15 cellular contexts compared by ENCODE assay signal in genomic region chr2:228593992-228594391, GRCh38.
A peak's percentile ranks its signal among the peaks of the same experiment; 100 is the strongest.
DNase-seq lines count a peak whose midpoint lies in the region; ATAC-seq and TF ChIP-seq lines count a peak whose summit lies in the region.
"Had no signal": no experiment of that assay in that cellular context is flagged by ENCODE, and none has a peak within 500 bp of the region (broad histone marks: within the 10 kb centered on the region; RNA-seq: fewer than 3 reads in every experiment).

No MANE protein-coding gene starts in this region.

- no peak for ATAC-seq in HG02571 (IDR thresholded peaks at IDR 0.05; ENCODE audit: unreplicated experiment)
- ATAC-seq: CD8-positive, alpha-beta T cell; GM23338 had no signal

- H3K4me2 ChIP-seq in Karpas-422 (ENCODE audit: low read depth, low read length, poor library complexity, severe bottlenecking): peak overlapping the region; percentile 46
- H3K4me2 ChIP-seq in hepatocyte: peak overlapping the region; percentile 48
- H3K4me2 ChIP-seq: BLaER1 treated with 17β-estradiol and CSF1 and Interleukin-3, amounts not matched to agents 10 nM and 100 nM; GM23338 had no signal

- WGBS in hepatocyte (ENCODE audit: low lambda C conversion rate, missing lambda C conversion rate): 55% methylated on average over 2 of the region's 2 CpGs

- H3K79me2 ChIP-seq in Karpas-422 (ENCODE audit: low read length): no peaks in the 10 kb centered on the region
- no peaks in the 10 kb centered on the region for H3K79me2 ChIP-seq in hepatocyte

- peaks cover 12% of the 10 kb centered on the region for H3K9me3 Mint-ChIP-seq in neural crest cell
- H3K9me3 Mint-ChIP-seq: GM23338 had no signal

- H3K36me3 ChIP-seq in Karpas-422 (ENCODE audit: insufficient read depth, low read length): no peaks in the 10 kb centered on the region
- no peaks in the 10 kb centered on the region for H3K36me3 ChIP-seq in hepatocyte (replicated peaks; ENCODE audit: insufficient read depth, low read depth)
- no peaks in the 10 kb centered on the region for H3K36me3 ChIP-seq in WERI-Rb-1
- H3K36me3 ChIP-seq: BLaER1 treated with 17β-estradiol and CSF1 and Interleukin-3, amounts not matched to agents 10 nM and 100 nM had no signal

- H3K27ac ChIP-seq in Karpas-422 (ENCODE audit: low read length): peak overlapping the region; percentile 97
- peak overlapping the region; percentile 51 for H3K27ac ChIP-seq in hepatocyte
- no peak overlapping the region for H3K27ac ChIP-seq in WERI-Rb-1
- H3K27ac ChIP-seq: BLaER1 treated with 17β-estradiol and CSF1 and Interleukin-3, amounts not matched to agents 10 nM and 100 nM; HL-60 had no signal

- H3K9me2 ChIP-seq in Karpas-422 (replicated peaks; ENCODE audit: insufficient read depth, low read length) (0 out of 2 replicates have a peak, but pooled peaks cover 3% of the 10 kb centered on the region), hepatocyte (replicated peaks; ENCODE audit: insufficient read depth) (no peaks in the 10 kb centered on the region)

- H3K27me3 ChIP-seq in Karpas-422 (ENCODE audit: low read length) (no peaks in the 10 kb centered on the region), hepatocyte (no peaks in the 10 kb centered on the region), WERI-Rb-1 (ENCODE audit: insufficient read depth, low read depth, severe bottlenecking) (peaks cover 28% of the 10 kb centered on the region)
- H3K27me3 ChIP-seq: BLaER1 treated with 17β-estradiol and CSF1 and Interleukin-3, amounts not matched to agents 10 nM and 100 nM had no signal

- H3K27me3 Mint-ChIP-seq in neural crest cell (ENCODE audit: low read depth): no peaks in the 10 kb centered on the region
- H3K27me3 Mint-ChIP-seq: B cell had no signal

- no peaks in the 10 kb centered on the region for H4K20me1 ChIP-seq in Karpas-422 (ENCODE audit: insufficient read depth, low read depth, low read length)
- no peaks in the 10 kb centered on the region for H4K20me1 ChIP-seq in hepatocyte (ENCODE audit: insufficient read depth, poor library complexity, severe bottlenecking)
- H4K20me1 ChIP-seq: BLaER1 treated with 17β-estradiol and CSF1 and Interleukin-3, amounts not matched to agents 10 nM and 100 nM had no signal

- TF ChIP-seq CTCF in hepatocyte (IDR thresholded peaks at IDR 0.05; ENCODE audit: poor library complexity): no peak
- no peak for TF ChIP-seq CTCF in neural crest cell (conservative IDR thresholded peaks at IDR 0.05)
- no peak for TF ChIP-seq CTCF in WERI-Rb-1 (IDR thresholded peaks at IDR 0.05; ENCODE audit: low read depth, low read length)

- H3K9me3 ChIP-seq in Karpas-422 (ENCODE audit: low read length) (no peaks in the 10 kb centered on the region), hepatocyte (ENCODE audit: low read depth) (no peaks in the 10 kb centered on the region), WERI-Rb-1 (ENCODE audit: severe bottlenecking) (no peaks in the 10 kb centered on the region)
- H3K9me3 ChIP-seq: BLaER1 treated with 17β-estradiol and CSF1 and Interleukin-3, amounts not matched to agents 10 nM and 100 nM had no signal

- peak overlapping the region; percentile 51 for H3K27ac Mint-ChIP-seq in neural crest cell (ENCODE audit: unreplicated experiment)
- H3K27ac Mint-ChIP-seq: B cell; CD8-positive, alpha-beta T cell; GM23338 had no signal

- peaks cover 32% of the 10 kb centered on the region for H3K4me1 Mint-ChIP-seq in neural crest cell
- H3K4me1 Mint-ChIP-seq: B cell, GM23338 had no signal

- peak overlapping the region; percentile 50 for H3K9ac ChIP-seq in Karpas-422 (ENCODE audit: low read length)
- H3K9ac ChIP-seq: BLaER1 treated with 17β-estradiol and CSF1 and Interleukin-3, amounts not matched to agents 10 nM and 100 nM had no signal

- H3K4me3 ChIP-seq in Karpas-422 (ENCODE audit: low read length) (no peak overlapping the region; the same call in 1 of the 2 replicates), hepatocyte (no peak overlapping the region), WERI-Rb-1 (ENCODE audit: low read depth, low read length) (no peak overlapping the region)
- H3K4me3 ChIP-seq: BLaER1 treated with 17β-estradiol and CSF1 and Interleukin-3, amounts not matched to agents 10 nM and 100 nM; GM23338 had no signal

- peaks cover 2% of the 10 kb centered on the region for H3K36me3 Mint-ChIP-seq in neural crest cell (ENCODE audit: low read depth)
- H3K36me3 Mint-ChIP-seq: CD8-positive, alpha-beta T cell had no signal

- peak overlapping the region; percentile 22; the same call in 1 of the 2 replicates for H2AFZ ChIP-seq in Karpas-422 (ENCODE audit: low read length)
- no peak overlapping the region for H2AFZ ChIP-seq in hepatocyte
- H2AFZ ChIP-seq: GM23338 had no signal

- no peak for DNase-seq in Karpas-422
- no peak for DNase-seq in hepatocyte (ENCODE audit: low spot score)
- DNase-seq in neural crest cell (ENCODE audit: low read depth, low spot score): no peak
- DNase-seq in NCI-H187 (lab: John Stamatoyannopoulos, UW): no peak
- no peak for DNase-seq in WERI-Rb-1
- DNase-seq: CD8-positive, alpha-beta T cell; DMS 273 treated with DMSO at 0.1 percent for 48 hours; DMS53; GDM1; HCEC 1CT had no signal

- H3K4me1 ChIP-seq in Karpas-422 (ENCODE audit: low read length) (peaks cover 69% of the 10 kb centered on the region), hepatocyte (ENCODE audit: insufficient read depth) (no peaks in the 10 kb centered on the region)

- no peak overlapping the region for H3K4me3 Mint-ChIP-seq in neural crest cell
- H3K4me3 Mint-ChIP-seq: B cell; CD8-positive, alpha-beta T cell; GM23338 had no signal
